In genomic region chr17:18187816-18188761, GRCh38 we compare ENCODE assay signal across 8 cellular contexts. TPM values are rescaled to one million over a fixed set of nuclear protein-coding genes. Genes with fewer than 3 reads are reported as not detected.
A peak's percentile ranks its signal among the peaks of the same experiment; 100 is the strongest.
DNase-seq lines count a peak whose midpoint lies in the region; ATAC-seq lines count a peak whose summit lies in the region.

No MANE protein-coding gene starts in this region.

- H3K27ac ChIP-seq in stomach smooth muscle (ENCODE audit: low read length) = peak overlapping the region; percentile 53

- H3K4me3 Mint-ChIP-seq in activated CD4-positive, alpha-beta T cell treated with anti-CD3 and anti-CD28 coated beads for 36 hours = peak overlapping the region; percentile 97

- CTCF ChIA-PET in activated CD4-positive, alpha-beta T cell treated with anti-CD3 and anti-CD28 coated beads for 36 hours (lab: Charles Lee) = interaction anchor here (0.7 to 5.8 kb wide), 5 partner anchors 10 to 227 kb away, joined by 3 to 23 read pairs (median 3); no protein-coding TSS in a partner anchor

- H3K4me1 ChIP-seq in iPS-15b (ENCODE audit: control insufficient read depth, insufficient read depth, low read length) = peaks cover 13% of the 10 kb centered on the region
- H3K4me1 ChIP-seq in stomach smooth muscle (ENCODE audit: control insufficient read depth, insufficient read depth, low read length) = peaks cover 73% of the 10 kb centered on the region

- intact Hi-C loops in activated CD4-positive, alpha-beta T cell treated with anti-CD3 and anti-CD28 coated beads for 36 hours (cut with DNase I, micrococcal nuclease) = loop anchor here in 1 of 2 experiments (1.0 kb wide), 1 partner anchor 47 kb away; no protein-coding TSS in a partner anchor

- no peaks in the 10 kb centered on the region for H3K27me3 ChIP-seq in iPS-15b (ENCODE audit: control insufficient read depth, insufficient read depth, low read length)
- H3K27me3 ChIP-seq in stomach smooth muscle (ENCODE audit: control insufficient read depth in 1 of 2, insufficient read depth in 2 of 2, low read length in 2 of 2) = no peaks in the 10 kb centered on the region

- peak overlapping the region; percentile 93 for H3K27ac Mint-ChIP-seq in activated CD4-positive, alpha-beta T cell treated with anti-CD3 and anti-CD28 coated beads for 36 hours
- H3K27ac Mint-ChIP-seq in activated naive CD4-positive, alpha-beta T cell treated with anti-CD3 and anti-CD28 coated beads, Interleukin-2, amount 50 U/mL, for 72 hours = peak overlapping the region; percentile 88 to 99

- H3K4me1 Mint-ChIP-seq in activated CD4-positive, alpha-beta T cell treated with anti-CD3 and anti-CD28 coated beads for 36 hours = peaks cover 60% of the 10 kb centered on the region

- peaks cover 16% of the 10 kb centered on the region for H3K36me3 ChIP-seq in iPS-15b (ENCODE audit: control insufficient read depth, insufficient read depth, low read length)
- peaks cover 0 to 7% of the 10 kb centered on the region in 2 donors for H3K36me3 ChIP-seq in stomach smooth muscle (ENCODE audit: control insufficient read depth in 2 of 2, insufficient read depth in 2 of 2, low read length in 2 of 2)

- DNase-seq in activated CD4-positive, alpha-beta T cell treated with anti-CD3 and anti-CD28 coated beads for 36 hours = peak; percentile 41
- no peak for DNase-seq in activated CD4-positive, alpha-beta T cell treated with anti-CD3 and anti-CD28 coated beads for 1 hour
- peak in 1 of 2 donors; percentile 69 for DNase-seq in activated naive CD4-positive, alpha-beta T cell treated with anti-CD3 and anti-CD28 coated beads, Interleukin-2, amount 50 U/mL, for 72 hours (ENCODE audit: low spot score in 2 of 2)
- DNase-seq in NCI-H128 (lab: John Stamatoyannopoulos, UW; ENCODE audit: unreplicated experiment) = no peak
- no peak for DNase-seq in NK-92 treated with Interleukin-12 subunit alpha and Interleukin-12 subunit beta, amount 100 ng/mL, for 24 hours (lab: John Stamatoyannopoulos, UW)

- H3K9ac ChIP-seq in iPS-15b (ENCODE audit: low read depth, low read length) = no peak overlapping the region
- H3K9ac ChIP-seq in stomach smooth muscle (ENCODE audit: low read length in 2 of 2) = peak overlapping the region; percentile 71 to 76

- POLR2A ChIA-PET in activated CD4-positive, alpha-beta T cell treated with anti-CD3 and anti-CD28 coated beads for 36 hours (lab: Charles Lee) = no interaction called here

- no peaks in the 10 kb centered on the region for H3K9me3 ChIP-seq in iPS-15b (ENCODE audit: control insufficient read depth, insufficient read depth, low read length)
- H3K9me3 ChIP-seq in stomach smooth muscle (ENCODE audit: control insufficient read depth in 2 of 2, low read length in 2 of 2) = no peaks in the 10 kb centered on the region

- no peaks in the 10 kb centered on the region for H3K9me3 Mint-ChIP-seq in activated CD4-positive, alpha-beta T cell treated with anti-CD3 and anti-CD28 coated beads for 36 hours (ENCODE audit: low read depth)
- H3K9me3 Mint-ChIP-seq in activated naive CD4-positive, alpha-beta T cell treated with anti-CD3 and anti-CD28 coated beads, Interleukin-2, amount 50 U/mL, for 72 hours = no peaks in the 10 kb centered on the region

- peak overlapping the region; percentile 18 for H3K4me3 ChIP-seq in iPS-15b (ENCODE audit: low read depth, low read length)
- H3K4me3 ChIP-seq in stomach smooth muscle (ENCODE audit: low read length in 2 of 2) = peak overlapping the region; percentile 92 to 97

- ATAC-seq in activated CD4-positive, alpha-beta T cell treated with anti-CD3 and anti-CD28 coated beads for 36 hours = no peak
- ATAC-seq in activated naive CD4-positive, alpha-beta T cell treated with anti-CD3 and anti-CD28 coated beads, Interleukin-2, amount 50 U/mL, for 72 hours = peak in 1 of 2 donors; percentile 23
- ATAC-seq in GM21367 (IDR thresholded peaks at IDR 0.05; ENCODE audit: unreplicated experiment) = no peak

- H3K36me3 Mint-ChIP-seq in activated CD4-positive, alpha-beta T cell treated with anti-CD3 and anti-CD28 coated beads for 36 hours (ENCODE audit: low read depth) = peaks cover 68% of the 10 kb centered on the region
- H3K36me3 Mint-ChIP-seq in activated naive CD4-positive, alpha-beta T cell treated with anti-CD3 and anti-CD28 coated beads, Interleukin-2, amount 50 U/mL, for 72 hours = peaks cover 17 to 52% of the 10 kb centered on the region in 2 donors

- H3K27me3 Mint-ChIP-seq in activated CD4-positive, alpha-beta T cell treated with anti-CD3 and anti-CD28 coated beads for 36 hours = no peaks in the 10 kb centered on the region

RNA-seq across cellular contexts. Expression of gene ALKBH5, which starts 4.5 kb away (rescaled TPM):
- total RNA-seq in activated CD4-positive, alpha-beta T cell treated with anti-CD3 and anti-CD28 coated beads for 36 hours = 100 to 1,000 TPM; 163 to 168 TPM
- total RNA-seq in activated naive CD4-positive, alpha-beta T cell treated with anti-CD3 and anti-CD28 coated beads, Interleukin-2, amount 50 U/mL, for 72 hours = 100 to 1,000 TPM in 1 of 2 donors, 10 to 100 TPM in 1; 79.5 to 176 TPM

RNA-seq across cellular contexts. Expression of gene LLGL1, which starts 37.3 kb away (rescaled TPM):
- 10 to 100 TPM; 17.5 to 18.4 TPM for total RNA-seq in activated CD4-positive, alpha-beta T cell treated with anti-CD3 and anti-CD28 coated beads for 36 hours
- total RNA-seq in activated naive CD4-positive, alpha-beta T cell treated with anti-CD3 and anti-CD28 coated beads, Interleukin-2, amount 50 U/mL, for 72 hours = 10 to 100 TPM; 14.5 to 15.0 TPM
